Comparison of ENCODE assay signal across 18 cellular contexts in the genomic region with DNA sequence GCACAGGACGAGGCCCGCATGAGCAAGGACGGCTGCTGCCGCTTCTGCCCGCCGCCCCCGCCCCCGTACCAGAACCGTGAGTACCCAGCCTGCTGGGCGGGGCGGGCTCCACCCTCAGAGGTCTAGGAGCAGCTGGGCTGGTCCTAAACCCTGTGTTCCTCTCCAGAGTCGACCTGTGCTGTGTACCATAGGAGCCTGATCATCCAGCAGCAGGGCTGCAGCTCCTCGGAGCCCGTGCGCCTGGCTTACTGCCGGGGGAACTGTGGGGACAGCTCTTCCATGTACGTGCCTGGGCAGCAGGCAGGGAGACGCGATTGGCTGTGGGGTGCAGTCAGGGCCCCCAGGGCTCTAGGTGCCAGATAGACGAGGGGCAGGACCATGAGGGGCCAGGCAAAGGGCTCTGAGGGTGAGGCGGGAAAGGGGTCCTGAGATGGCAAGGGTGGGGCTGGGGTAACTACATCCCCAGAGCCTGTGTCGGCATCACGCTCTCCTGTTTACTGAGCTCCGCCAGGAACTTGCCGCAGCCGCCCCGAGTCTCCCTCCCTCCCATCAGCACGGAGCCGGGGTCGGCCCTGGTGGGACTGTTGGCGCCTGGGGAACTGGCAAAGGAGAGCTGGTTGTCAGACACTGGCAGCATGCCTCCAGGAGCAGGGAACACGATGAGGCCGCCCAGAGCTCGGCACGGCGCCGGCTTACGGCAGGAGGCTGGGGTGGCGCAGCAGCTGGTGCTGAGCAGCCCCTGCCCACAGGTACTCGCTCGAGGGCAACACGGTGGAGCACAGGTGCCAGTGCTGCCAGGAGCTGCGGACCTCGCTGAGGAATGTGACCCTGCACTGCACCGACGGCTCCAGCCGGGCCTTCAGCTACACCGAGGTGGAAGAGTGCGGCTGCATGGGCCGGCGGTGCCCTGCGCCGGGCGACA. TPM values are rescaled to one million over a fixed set of nuclear protein-coding genes. Genes with fewer than 3 reads are reported as not detected.
DNase-seq lines count a peak whose midpoint lies in the region; ATAC-seq and TF ChIP-seq lines count a peak whose summit lies in the region.
"Had no signal": no experiment of that assay in that cellular context is flagged by ENCODE, and none has a peak within 500 bp of the region (broad histone marks: within the 10 kb centered on the region; RNA-seq: fewer than 3 reads in every experiment).

No MANE protein-coding gene starts in this region.

- no peak overlapping the region for H3K27ac Mint-ChIP-seq in mesothelial cell of epicardium
- H3K27ac Mint-ChIP-seq: activated B cell treated with CpG ODN at 0.5 μM for 24 hours; CD8-positive, alpha-beta memory T cell; nephron; stimulated activated naive CD8-positive, alpha-beta T cell treated with anti-CD3 and anti-CD28 coated beads, Interleukin-15, Interleukin-2, amounts not matched to agents 100 ng/mL and 50 ng/mL, for 24 hours had no signal

- H3K27ac ChIP-seq in Peyer's patch: no peak overlapping the region
- H3K27ac ChIP-seq: HL-60 had no signal

- no peaks in the 10 kb centered on the region for H3K4me1 Mint-ChIP-seq in mesothelial cell of epicardium
- H3K4me1 Mint-ChIP-seq: activated B cell treated with CpG ODN at 0.5 μM for 24 hours; CD8-positive, alpha-beta memory T cell; nephron had no signal

- H3K9me3 Mint-ChIP-seq in mesothelial cell of epicardium: no peaks in the 10 kb centered on the region
- H3K9me3 Mint-ChIP-seq: activated B cell treated with CpG ODN at 0.5 μM for 24 hours; CD8-positive, alpha-beta memory T cell; nephron; stimulated activated naive CD8-positive, alpha-beta T cell treated with anti-CD3 and anti-CD28 coated beads, Interleukin-15, Interleukin-2, amounts not matched to agents 100 ng/mL and 50 ng/mL, for 24 hours had no signal

- peak in 2 of 3 experiments; percentile 30 to 52 for DNase-seq in NCI-H1417 (lab: John Stamatoyannopoulos, UW)
- no peak for DNase-seq in NCI-H1417 treated with DMSO at 0.1 percent for 48 hours (lab: John Stamatoyannopoulos, UW)
- DNase-seq in AG08396 (ENCODE audit: low spot score): peak; percentile 13
- peak in 2 of 3 donors; percentile 34 to 46 for DNase-seq in Peyer's patch
- DNase-seq in mesothelial cell of epicardium (ENCODE audit: low spot score in 2 of 2, unreplicated experiment in 2 of 2): peak; percentile 14 to 36
- DNase-seq in cerebellum (ENCODE audit: low spot score): no peak
- DNase-seq in anterior cingulate cortex (lab: John Stamatoyannopoulos, UW): no peak
- DNase-seq: activated B cell treated with CpG ODN at 0.5 μM for 24 hours, erythroblast, GDM1, GOT3, NCI-H2081 had no signal

- no peaks in the 10 kb centered on the region for H3K36me3 ChIP-seq in Peyer's patch

- TF ChIP-seq CTCF in Peyer's patch (IDR thresholded peaks at IDR 0.05): no peak
- TF ChIP-seq CTCF in mesothelial cell of epicardium (IDR thresholded peaks at IDR 0.05; ENCODE audit: unreplicated experiment): no peak

- H3K27me3 Mint-ChIP-seq in mesothelial cell of epicardium (ENCODE audit: low read depth): peaks cover 2% of the 10 kb centered on the region
- H3K27me3 Mint-ChIP-seq: activated B cell treated with CpG ODN at 0.5 μM for 24 hours; stimulated activated naive CD8-positive, alpha-beta T cell treated with anti-CD3 and anti-CD28 coated beads, Interleukin-15, Interleukin-2, amounts not matched to agents 100 ng/mL and 50 ng/mL, for 24 hours had no signal

- ATAC-seq in GM19324 (IDR thresholded peaks at IDR 0.05; ENCODE audit: low FRiP score, unreplicated experiment): no peak

- H3K27me3 ChIP-seq in Peyer's patch: no peaks in the 10 kb centered on the region

- peaks cover 0 to 3% (median 0%) of the 10 kb centered on the region in 4 donors for H3K4me1 ChIP-seq in Peyer's patch

- H3K4me3 ChIP-seq in Peyer's patch: no peak overlapping the region

- no peak overlapping the region for H3K4me3 Mint-ChIP-seq in mesothelial cell of epicardium
- H3K4me3 Mint-ChIP-seq: activated B cell treated with CpG ODN at 0.5 μM for 24 hours; CD8-positive, alpha-beta memory T cell; nephron; stimulated activated naive CD8-positive, alpha-beta T cell treated with anti-CD3 and anti-CD28 coated beads, Interleukin-15, Interleukin-2, amounts not matched to agents 100 ng/mL and 50 ng/mL, for 24 hours had no signal

- H3K36me3 Mint-ChIP-seq in mesothelial cell of epicardium: no peaks in the 10 kb centered on the region
- H3K36me3 Mint-ChIP-seq: CD8-positive, alpha-beta memory T cell had no signal

- H3K9me3 ChIP-seq in Peyer's patch: no peaks in the 10 kb centered on the region

- TF ChIP-seq POLR2A in Peyer's patch (IDR thresholded peaks at IDR 0.05): no peak

RNA-seq across cellular contexts. Expression of gene MUC5B, which starts 22.9 kb away (rescaled TPM):
- total RNA-seq in Peyer's patch (10 to 100 TPM in 2 of 4 donors, 1 to 10 TPM in 1, under 1 TPM in 1; 0.18 to 25.6 (median 10.5) TPM), mesothelial cell of epicardium (not detected in 3 replicates), cerebellum (0.18 TPM)
- total RNA-seq: activated B cell treated with CpG ODN at 0.5 μM for 24 hours; CD8-positive, alpha-beta memory T cell had no signal

RNA-seq across cellular contexts. Expression of gene MUC5AC, which starts 42.2 kb away (rescaled TPM):
- not detected for total RNA-seq in Peyer's patch
- total RNA-seq in mesothelial cell of epicardium: not detected in 3 replicates
- under 0.01 TPM for total RNA-seq in cerebellum
- total RNA-seq: activated B cell treated with CpG ODN at 0.5 μM for 24 hours; CD8-positive, alpha-beta memory T cell; liver had no signal

Comparison
In these comparisons a context has a peak if more than half of its experiments do, and no peak if none do; other contexts are left out.
1. DNase-seq: peak in NCI-H1417 (2 of 3), AG08396 (single experiment), Peyer's patch (2 of 3) and mesothelial cell of epicardium (2 of 2); none in NCI-H1417 treated with DMSO at 0.1 percent for 48 hours (single experiment), cerebellum (single experiment) and anterior cingulate cortex (0 of 58).